ENCODE assay signal across 8 cellular contexts in genomic region chr17:82520041-82520910, GRCh38. TPM values are rescaled to one million over a fixed set of nuclear protein-coding genes. Genes with fewer than 3 reads are reported as not detected.
DNase-seq lines count a peak whose midpoint lies in the region; ATAC-seq and TF ChIP-seq lines count a peak whose summit lies in the region.

No MANE protein-coding gene starts in this region.

- no peaks in the 10 kb centered on the region for H3K9me3 ChIP-seq in T-helper 17 cell (ENCODE audit: control insufficient read depth, low read length, poor library complexity, severe bottlenecking)
- H3K9me3 ChIP-seq in breast epithelium = no peaks in the 10 kb centered on the region

- intact Hi-C loops in breast epithelium (cut with DNase I; ENCODE audit: low total_unique reads) = no loop called here

- H3K36me3 ChIP-seq in breast epithelium = no peaks in the 10 kb centered on the region

- TF ChIP-seq CTCF in breast epithelium (IDR thresholded peaks at IDR 0.05) = no peak

- H3K27ac Mint-ChIP-seq in T-helper 17 cell = peak overlapping the region; percentile 94

- H3K4me3 Mint-ChIP-seq in T-helper 17 cell = peak overlapping the region; percentile 98

- no peaks in the 10 kb centered on the region for H3K27me3 ChIP-seq in breast epithelium

- peaks cover 0 to 4% of the 10 kb centered on the region in 2 donors for H3K4me1 ChIP-seq in breast epithelium

- no peaks in the 10 kb centered on the region for H3K27me3 Mint-ChIP-seq in T-helper 17 cell

- TF ChIP-seq POLR2A in breast epithelium (IDR thresholded peaks at IDR 0.05) = no peak

- ATAC-seq in HG02798 (IDR thresholded peaks at IDR 0.05; ENCODE audit: poor library complexity, unreplicated experiment) (peak; percentile 5), T-helper 17 cell (peak; percentile 35), HG03469 (IDR thresholded peaks at IDR 0.05; ENCODE audit: unreplicated experiment) (no peak)

- peaks cover 2% of the 10 kb centered on the region for H3K36me3 Mint-ChIP-seq in T-helper 17 cell (ENCODE audit: low read depth)

- DNase-seq in EL = peak; percentile 30
- DNase-seq in T-helper 17 cell = peak; percentile 32 to 38 (median 37)
- no peak for DNase-seq in breast epithelium (ENCODE audit: low spot score in 2 of 2)
- DNase-seq in kidney glomerular epithelial cell (lab: John Stamatoyannopoulos, UW) = peak; percentile 16
- peak; percentile 42 for DNase-seq in stimulated activated CD4-positive, alpha-beta T cell treated with anti-CD3 and anti-CD28 coated beads, Interleukin-4, amount 100 ng/mL, for 1 hour
- DNase-seq in SKM-1 (lab: John Stamatoyannopoulos, UW; ENCODE audit: unreplicated experiment) = no peak

- H3K4me1 Mint-ChIP-seq in T-helper 17 cell = peaks cover 28% of the 10 kb centered on the region

- peak overlapping the region; percentile 83 to 99 for H3K27ac ChIP-seq in breast epithelium

- H3K4me3 ChIP-seq in breast epithelium = peak overlapping the region; percentile 77 to 99 (median 87)

RNA-seq across cellular contexts. Expression of gene FOXK2, which starts 0.7 kb away (rescaled TPM):
- 10 to 100 TPM; 41.5 to 42.7 TPM for total RNA-seq in T-helper 17 cell
- total RNA-seq in breast epithelium = 10 to 100 TPM; 25.0 to 48.6 (median 36.7) TPM

Comparison
In these comparisons a context has a peak if more than half of its experiments do, and no peak if none do; other contexts are left out.
1. DNase-seq: peak in EL (single experiment), T-helper 17 cell (3 of 3), kidney glomerular epithelial cell (single experiment) and stimulated activated CD4-positive, alpha-beta T cell treated with anti-CD3 and anti-CD28 coated beads, Interleukin-4, amount 100 ng/mL, for 1 hour (single experiment); none in breast epithelium (0 of 2) and SKM-1 (single experiment).